ENCODE assay signal across 9 cellular contexts in the genomic region with DNA sequence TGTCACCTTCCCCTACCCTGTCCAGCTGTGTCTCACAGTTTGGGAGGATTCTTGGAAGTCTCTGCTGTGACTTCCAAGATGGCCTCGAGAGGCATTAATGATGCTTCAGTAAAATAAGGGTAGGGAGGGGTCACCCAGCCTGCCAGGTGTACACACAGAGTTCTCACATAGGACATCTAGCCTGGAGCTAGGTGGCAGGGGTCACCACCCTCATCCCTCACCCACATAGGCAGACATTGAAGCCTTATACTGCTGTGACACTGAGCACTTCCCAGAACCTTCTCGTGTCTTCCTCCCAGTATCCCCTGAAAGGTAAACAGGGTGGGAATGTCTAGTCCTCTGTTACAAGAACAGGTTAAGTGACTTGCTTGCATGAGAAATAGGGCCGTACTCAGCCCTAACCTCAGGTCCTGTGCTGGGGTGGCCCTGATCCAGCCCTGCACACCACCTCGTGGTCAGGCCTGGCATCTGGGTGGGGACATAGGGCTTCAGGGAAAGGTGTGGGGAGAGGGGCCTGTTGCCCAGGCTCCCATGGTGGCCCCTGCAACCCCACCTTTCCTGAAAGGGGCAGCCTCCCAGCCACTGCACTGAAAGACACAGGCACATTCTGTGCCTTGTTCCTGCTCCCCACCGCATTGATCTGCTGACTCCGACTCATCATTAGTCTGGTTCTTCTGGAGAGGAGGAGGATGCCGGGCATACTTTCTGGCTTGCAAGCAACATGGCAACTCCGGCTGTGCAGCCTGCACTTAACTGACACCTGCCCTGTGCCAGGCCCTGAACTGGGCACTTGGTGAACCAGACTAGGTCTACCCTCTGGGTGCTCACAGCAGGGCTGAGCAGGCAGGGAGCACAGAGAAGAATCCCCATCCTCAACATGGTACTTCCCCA. TPM values are rescaled to one million over a fixed set of nuclear protein-coding genes. Genes with fewer than 3 reads are reported as not detected.
A peak's percentile ranks its signal among the peaks of the same experiment; 100 is the strongest.
DNase-seq lines count a peak whose midpoint lies in the region; ATAC-seq and TF ChIP-seq lines count a peak whose summit lies in the region.
"Had no signal": no experiment of that assay in that cellular context is flagged by ENCODE, and none has a peak within 500 bp of the region (broad histone marks: within the 10 kb centered on the region; RNA-seq: fewer than 3 reads in every experiment).

No MANE protein-coding gene starts in this region.

- no peak overlapping the region for H2BK12ac ChIP-seq in neuronal stem cell (ENCODE audit: low read length)

- H3K27me3 ChIP-seq in BLaER1 treated with 17β-estradiol and CSF1 and Interleukin-3, amounts not matched to agents 10 nM and 100 nM, result peaks cover 35 to 48% (median 44%) of the 10 kb centered on the region in 11 experiments
- peaks cover 0 to 19% (median 19%) of the 10 kb centered on the region in 3 experiments for H3K27me3 ChIP-seq in neuronal stem cell (ENCODE audit: control insufficient read depth in 3 of 3, insufficient read depth in 3 of 3, low read depth in 1 of 3, low read length in 3 of 3)

- H3K14ac ChIP-seq in neuronal stem cell (ENCODE audit: low read length), result no peak overlapping the region

- peaks cover 10 to 50% (median 25%) of the 10 kb centered on the region in 11 experiments; a peak in 20 of 22 replicates for H3K36me3 ChIP-seq in BLaER1 treated with 17β-estradiol and CSF1 and Interleukin-3, amounts not matched to agents 10 nM and 100 nM
- H3K36me3 ChIP-seq in neuronal stem cell (replicated peaks in 1 of 2; ENCODE audit: control insufficient read depth in 2 of 2, insufficient read depth in 2 of 2, low read length in 2 of 2), result peaks cover 6 to 13% of the 10 kb centered on the region in 2 donors

- peak; percentile 3 for TF ChIP-seq CTCF in epithelial cell of proximal tubule (conservative IDR thresholded peaks at IDR 0.05; ENCODE audit: low read depth, low read length)

- no peak overlapping the region for H2BK5ac ChIP-seq in neuronal stem cell (ENCODE audit: low read length)

- no peak overlapping the region for H3K4me3 ChIP-seq in BLaER1 treated with 17β-estradiol and CSF1 and Interleukin-3, amounts not matched to agents 10 nM and 100 nM
- H3K4me3 ChIP-seq in epithelial cell of proximal tubule (ENCODE audit: low read depth, low read length) (no peak overlapping the region), neuronal stem cell (ENCODE audit: low read length in 2 of 2) (no peak overlapping the region)

- peaks cover 2% of the 10 kb centered on the region for H3K36me3 Mint-ChIP-seq in T-helper 17 cell (ENCODE audit: low read depth)

- peak overlapping the region; percentile 32 for H3K18ac ChIP-seq in neuronal stem cell (ENCODE audit: low read length)

- H4K8ac ChIP-seq in neuronal stem cell (ENCODE audit: low read depth, low read length), result no peak overlapping the region

- no peaks in the 10 kb centered on the region for H3K27me3 Mint-ChIP-seq in T-helper 17 cell

- DNase-seq in M059J (ENCODE audit: low read depth), result peak; percentile 55
- no peak for DNase-seq in epithelial cell of proximal tubule (ENCODE audit: low read depth)
- DNase-seq in neuronal stem cell (ENCODE audit: low spot score), result no peak
- no peak for DNase-seq in T-helper 17 cell
- DNase-seq: immature natural killer cell had no signal

- H2AFZ ChIP-seq in neuronal stem cell (ENCODE audit: low read length), result no peak overlapping the region

- H3K27ac Mint-ChIP-seq in T-helper 17 cell, result no peak overlapping the region

- H3K9ac ChIP-seq in BLaER1 treated with 17β-estradiol and CSF1 and Interleukin-3, amounts not matched to agents 10 nM and 100 nM, result no peak overlapping the region; a peak in 1 of 22 replicates
- no peak overlapping the region for H3K9ac ChIP-seq in neuronal stem cell (ENCODE audit: low read depth, low read length, poor library complexity)

- no peak overlapping the region for H2BK15ac ChIP-seq in neuronal stem cell (ENCODE audit: low read length)

- H2AK5ac ChIP-seq in neuronal stem cell (ENCODE audit: low read depth, low read length), result no peak overlapping the region

- H3K4me1 Mint-ChIP-seq in T-helper 17 cell, result peaks cover 16% of the 10 kb centered on the region

- H3K4ac ChIP-seq in neuronal stem cell (ENCODE audit: low read length), result no peak overlapping the region

- H3K23ac ChIP-seq in neuronal stem cell (ENCODE audit: low read depth, low read length, poor library complexity), result peak overlapping the region; percentile 48

- WGBS in neuronal stem cell (ENCODE audit: extremely low coverage in 2 of 2, insufficient read length in 2 of 2, insufficient replicate concordance in 1 of 2), 2 donors, result no CpG with 5 or more reads among the region's 8 CpGs

- no peaks in the 10 kb centered on the region for H3K79me1 ChIP-seq in neuronal stem cell (ENCODE audit: low read depth, low read length)

- peak overlapping the region; percentile 25 to 60 (median 51); a peak in 21 of 22 replicates for H3K4me2 ChIP-seq in BLaER1 treated with 17β-estradiol and CSF1 and Interleukin-3, amounts not matched to agents 10 nM and 100 nM
- H3K4me2 ChIP-seq in neuronal stem cell (ENCODE audit: insufficient read depth, low read length, poor library complexity, severe bottlenecking), result no peak overlapping the region

- H3K9me3 ChIP-seq in BLaER1 treated with 17β-estradiol and CSF1 and Interleukin-3, amounts not matched to agents 10 nM and 100 nM (replicated peaks in 1 of 11), result no peaks in the 10 kb centered on the region
- H3K9me3 ChIP-seq in neuronal stem cell (replicated peaks in 1 of 2; ENCODE audit: control insufficient read depth in 2 of 2, insufficient read depth in 1 of 2, low read depth in 1 of 2, low read length in 2 of 2), result no peaks in the 10 kb centered on the region
- H3K9me3 ChIP-seq in T-helper 17 cell (ENCODE audit: control insufficient read depth, low read length, poor library complexity, severe bottlenecking), result no peaks in the 10 kb centered on the region

- peaks cover 10 to 95% (median 50%) of the 10 kb centered on the region in 11 experiments; a peak in 21 of 22 replicates for H4K20me1 ChIP-seq in BLaER1 treated with 17β-estradiol and CSF1 and Interleukin-3, amounts not matched to agents 10 nM and 100 nM

- ATAC-seq in GM18909 (IDR thresholded peaks at IDR 0.05; ENCODE audit: poor library complexity, unreplicated experiment) (no peak), GM18873 (IDR thresholded peaks at IDR 0.05; ENCODE audit: low FRiP score, unreplicated experiment) (no peak), T-helper 17 cell (no peak), GM18868 (IDR thresholded peaks at IDR 0.05; ENCODE audit: unreplicated experiment) (no peak)

- H3K27ac ChIP-seq in BLaER1 treated with 17β-estradiol and CSF1 and Interleukin-3, amounts not matched to agents 10 nM and 100 nM, result no peak overlapping the region
- H3K27ac ChIP-seq in neuronal stem cell (replicated peaks; ENCODE audit: low read length), result no peak overlapping the region

- no peak overlapping the region for H2BK120ac ChIP-seq in neuronal stem cell (ENCODE audit: low read depth, low read length)

- H4K91ac ChIP-seq in neuronal stem cell (ENCODE audit: low read depth, low read length, poor library complexity), result no peak overlapping the region

- peaks cover 34 to 53% (median 41%) of the 10 kb centered on the region in 10 experiments for H3K4me1 ChIP-seq in BLaER1 treated with 17β-estradiol and CSF1 and Interleukin-3, amounts not matched to agents 10 nM and 100 nM
- peaks cover 3 to 6% of the 10 kb centered on the region in 2 donors for H3K4me1 ChIP-seq in neuronal stem cell (ENCODE audit: control insufficient read depth in 2 of 2, insufficient read depth in 1 of 2, low read depth in 1 of 2, low read length in 2 of 2)

- no peak overlapping the region for H3K4me3 Mint-ChIP-seq in T-helper 17 cell

RNA-seq across cellular contexts. Expression of gene MMP15, which starts 3.6 kb away (rescaled TPM):
- 2.5 and 3.1 TPM in 2 replicates for total RNA-seq in M059J (2014; rRNA removed; shearing (Covaris generic))
- total RNA-seq in epithelial cell of proximal tubule, result 24.7 and 36.0 TPM in 2 replicates
- 10.1 TPM for polyA plus RNA-seq in neuronal stem cell (2013, experiment 1 of 2)
- 10.1 TPM for polyA plus RNA-seq in neuronal stem cell (2013, experiment 2 of 2)
- total RNA-seq in T-helper 17 cell, result 1 to 10 TPM in 1 of 2 donors, under 1 TPM in 1; 0.40 to 1.5 TPM

RNA-seq across cellular contexts. Expression of gene USB1, which starts 20.7 kb away (rescaled TPM):
- 47.8 and 74.4 TPM in 2 replicates for total RNA-seq in M059J (2014; rRNA removed; shearing (Covaris generic))
- total RNA-seq in epithelial cell of proximal tubule (25.4 and 31.2 TPM in 2 replicates), T-helper 17 cell (10 to 100 TPM; 34.1 to 35.7 TPM)
- polyA plus RNA-seq in neuronal stem cell (2013, experiment 1 of 2), result 40.5 TPM
- 39.6 TPM for polyA plus RNA-seq in neuronal stem cell (2013, experiment 2 of 2)

RNA-seq across cellular contexts. Expression of gene ZNF319, which starts 21.4 kb away (rescaled TPM):
- total RNA-seq in M059J (2014; rRNA removed; shearing (Covaris generic)), result 4.2 and 4.5 TPM in 2 replicates
- total RNA-seq in epithelial cell of proximal tubule (3.0 and 9.1 TPM in 2 replicates), T-helper 17 cell (10 to 100 TPM; 11.8 to 12.5 TPM)
- 7.0 TPM for polyA plus RNA-seq in neuronal stem cell (2013, experiment 1 of 2)
- 8.3 TPM for polyA plus RNA-seq in neuronal stem cell (2013, experiment 2 of 2)

RNA-seq across cellular contexts. Expression of gene CNGB1, which starts 51.0 kb away (rescaled TPM):
- not detected in 2 replicates for total RNA-seq in M059J (2014; rRNA removed; shearing (Covaris generic))
- total RNA-seq in epithelial cell of proximal tubule, result under 0.01 and 1.4 TPM in 2 replicates
- 0.14 TPM for polyA plus RNA-seq in neuronal stem cell (2013, experiment 1 of 2)
- polyA plus RNA-seq in neuronal stem cell (2013, experiment 2 of 2), result 0.14 TPM
- not detected for total RNA-seq in T-helper 17 cell
- polyA plus RNA-seq: immature natural killer cell had no signal
